In the genomic region with DNA sequence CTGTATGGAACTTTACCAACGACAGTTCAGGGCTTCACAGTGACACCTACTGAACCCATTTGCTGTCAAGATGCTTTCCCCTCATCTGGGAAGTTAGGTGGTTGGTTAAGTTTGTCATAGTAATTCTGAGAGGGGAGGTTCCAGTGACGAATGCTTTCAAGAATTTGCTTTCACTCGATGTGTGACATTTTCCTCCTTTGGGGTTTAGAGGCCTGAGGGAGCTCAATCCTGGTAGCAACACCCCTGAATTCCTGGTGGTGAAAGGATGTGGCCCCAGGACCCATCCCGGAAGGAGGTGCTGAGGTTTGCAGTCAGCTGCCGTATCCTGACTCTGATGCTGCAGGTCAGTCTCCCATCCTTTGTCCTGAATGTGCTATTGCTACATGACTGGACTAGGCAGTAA, we compare ENCODE assay signal across 14 cellular contexts. TPM values are rescaled to one million over a fixed set of nuclear protein-coding genes. Genes with fewer than 3 reads are reported as not detected.
DNase-seq lines count a peak whose midpoint lies in the region; ATAC-seq, FAIRE-seq and TF ChIP-seq lines count a peak whose summit lies in the region.
"Had no signal": no experiment of that assay in that cellular context is flagged by ENCODE, and none has a peak within 500 bp of the region (broad histone marks: within the 10 kb centered on the region; RNA-seq: fewer than 3 reads in every experiment).

No MANE protein-coding gene starts in this region.

- peak overlapping the region; percentile 46 for H3K27ac ChIP-seq in psoas muscle

- TF ChIP-seq CTCF in psoas muscle (IDR thresholded peaks at IDR 0.05) = no peak

- peak; percentile 70 for DNase-seq in activated naive CD4-positive, alpha-beta T cell treated with anti-CD3 and anti-CD28 coated beads for 36 hours
- no peak for DNase-seq in activated naive CD4-positive, alpha-beta T cell (lab: John Stamatoyannopoulos, UW)
- no peak for DNase-seq in GM19239 (ENCODE audit: insufficient read length, low spot score)
- DNase-seq in activated CD8-positive, alpha-beta memory T cell treated with anti-CD3 and anti-CD28 coated beads, Interleukin-2, amount 50 U/mL, for 48 hours = peak; percentile 68
- DNase-seq in psoas muscle = no peak
- DNase-seq in retina = no peak
- DNase-seq in DMS153 (lab: John Stamatoyannopoulos, UW) = no peak
- DNase-seq: amniotic stem cell, MV-4-11, NCI-H446 had no signal

- H3K4me3 ChIP-seq in psoas muscle = no peak overlapping the region

- H3K36me3 ChIP-seq in psoas muscle (ENCODE audit: insufficient read depth in 1 of 2, low read depth in 1 of 2) = peaks cover 2 to 42% of the 10 kb centered on the region in 2 donors

- H3K4me1 ChIP-seq in psoas muscle = peaks cover 34% of the 10 kb centered on the region

- peaks cover 49% of the 10 kb centered on the region for H3K4me1 Mint-ChIP-seq in activated naive CD4-positive, alpha-beta T cell treated with anti-CD3 and anti-CD28 coated beads for 36 hours (ENCODE audit: low read depth)

- peak overlapping the region; percentile 97 for H3K27ac Mint-ChIP-seq in activated naive CD4-positive, alpha-beta T cell treated with anti-CD3 and anti-CD28 coated beads for 36 hours
- H3K27ac Mint-ChIP-seq: dendritic cell treated with granulocyte-macrophage colony-stimulating factor and Interleukin-4, amounts not matched to agents 40 ng/mL and 50 ng/mL, for 4 days had no signal

- peaks cover 27% of the 10 kb centered on the region for H3K36me3 Mint-ChIP-seq in activated naive CD4-positive, alpha-beta T cell treated with anti-CD3 and anti-CD28 coated beads for 36 hours (ENCODE audit: low read depth)

- CTCF ChIA-PET in activated naive CD4-positive, alpha-beta T cell treated with anti-CD3 and anti-CD28 coated beads for 36 hours (lab: Charles Lee) = interaction anchor here (0.6 to 5.6 kb wide), 22 partner anchors 9 to 364 kb away, joined by 3 to 178 read pairs (median 6); partner anchors contain the start of genes ARID1A and SLC9A1

- WGBS in psoas muscle, 3 donors = 50 to 53% (median 52%) methylated on average over 5 of the region's 5 CpGs

- intact Hi-C loops in activated naive CD4-positive, alpha-beta T cell treated with anti-CD3 and anti-CD28 coated beads for 36 hours (cut with micrococcal nuclease) = loop anchor here (1.0 to 2.0 kb wide), 5 partner anchors 10 to 208 kb away; no protein-coding TSS in a partner anchor
- intact Hi-C loops in psoas muscle (cut with DNase I) = loop anchor here in 1 of 2 donors (10.0 kb wide), 1 partner anchor 296 kb away; no protein-coding TSS in a partner anchor

- peak overlapping the region; percentile 83 for H3K4me3 Mint-ChIP-seq in activated naive CD4-positive, alpha-beta T cell treated with anti-CD3 and anti-CD28 coated beads for 36 hours
- H3K4me3 Mint-ChIP-seq: dendritic cell treated with granulocyte-macrophage colony-stimulating factor and Interleukin-4, amounts not matched to agents 40 ng/mL and 50 ng/mL, for 4 days had no signal

- H3K9me3 ChIP-seq in psoas muscle = no peaks in the 10 kb centered on the region

- H3K27me3 ChIP-seq in psoas muscle (ENCODE audit: insufficient read depth in 3 of 3, low read length in 2 of 3) = no peaks in the 10 kb centered on the region

- FAIRE-seq in GM19239 (lab: Jason Lieb, UNC) = peak; percentile 81
- FAIRE-seq: keratinocyte, urothelium cell line had no signal

- ATAC-seq in psoas muscle = no peak
- no peak for ATAC-seq in HG02938 (IDR thresholded peaks at IDR 0.05; ENCODE audit: unreplicated experiment)

- no peaks in the 10 kb centered on the region for H3K9me3 Mint-ChIP-seq in activated naive CD4-positive, alpha-beta T cell treated with anti-CD3 and anti-CD28 coated beads for 36 hours
- H3K9me3 Mint-ChIP-seq: dendritic cell treated with granulocyte-macrophage colony-stimulating factor and Interleukin-4, amounts not matched to agents 40 ng/mL and 50 ng/mL, for 4 days had no signal

- H3K27me3 Mint-ChIP-seq in activated naive CD4-positive, alpha-beta T cell treated with anti-CD3 and anti-CD28 coated beads for 36 hours (ENCODE audit: low read depth) = no peaks in the 10 kb centered on the region
- H3K27me3 Mint-ChIP-seq: dendritic cell treated with granulocyte-macrophage colony-stimulating factor and Interleukin-4, amounts not matched to agents 40 ng/mL and 50 ng/mL, for 4 days had no signal

RNA-seq across cellular contexts. Expression of gene PIGV, which starts 2.8 kb away (rescaled TPM):
- total RNA-seq in activated naive CD4-positive, alpha-beta T cell treated with anti-CD3 and anti-CD28 coated beads for 36 hours = 10 to 100 TPM; 10.6 to 11.2 TPM
- 1 to 10 TPM; 4.2 to 7.4 (median 5.5) TPM for total RNA-seq in psoas muscle
- polyA plus RNA-seq in psoas muscle = 1 to 10 TPM; 2.5 to 5.5 (median 3.4) TPM

RNA-seq across cellular contexts. Expression of gene ZDHHC18, which starts 35.9 kb away (rescaled TPM):
- total RNA-seq in activated naive CD4-positive, alpha-beta T cell treated with anti-CD3 and anti-CD28 coated beads for 36 hours = 10 to 100 TPM; 37.3 to 39.0 TPM
- 10 to 100 TPM in 3 of 4 donors, 1 to 10 TPM in 1; 9.9 to 16.9 (median 12.5) TPM for total RNA-seq in psoas muscle
- 10 to 100 TPM in 1 of 3 donors, 1 to 10 TPM in 2; 7.7 to 11.3 (median 9.6) TPM for polyA plus RNA-seq in psoas muscle

Comparison
In these comparisons a context has a peak if more than half of its experiments do, and no peak if none do; other contexts are left out.
1. DNase-seq: peak in activated naive CD4-positive, alpha-beta T cell treated with anti-CD3 and anti-CD28 coated beads for 36 hours (single experiment) and activated CD8-positive, alpha-beta memory T cell treated with anti-CD3 and anti-CD28 coated beads, Interleukin-2, amount 50 U/mL, for 48 hours (single experiment); none in activated naive CD4-positive, alpha-beta T cell (0 of 4), GM19239 (single experiment), psoas muscle (0 of 2), retina (single experiment) and DMS153 (single experiment).